Comparison of ENCODE assay signal across 22 cellular contexts in the genomic region with DNA sequence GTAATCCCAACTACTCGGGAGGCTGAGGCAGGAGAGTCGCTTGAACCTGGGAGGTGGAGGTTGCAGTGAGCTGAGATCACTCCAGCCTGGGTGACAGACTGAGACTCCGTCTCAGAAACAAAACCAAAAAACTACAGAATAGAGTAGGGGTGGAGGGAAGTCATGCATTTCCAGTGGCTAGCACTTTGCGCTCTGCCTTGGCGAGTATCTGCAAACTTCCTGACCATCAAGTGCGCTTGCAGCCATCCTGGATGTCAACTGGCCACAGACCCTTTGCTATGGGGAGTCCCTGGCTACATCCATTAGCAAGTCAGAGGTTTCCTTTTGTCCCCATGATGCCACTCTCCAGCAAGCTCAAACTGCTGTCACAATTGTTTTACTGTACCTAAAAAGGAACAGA. TPM values are rescaled to one million over a fixed set of nuclear protein-coding genes. Genes with fewer than 3 reads are reported as not detected.
DNase-seq lines count a peak whose midpoint lies in the region; ATAC-seq and TF ChIP-seq lines count a peak whose summit lies in the region.
"Had no signal": no experiment of that assay in that cellular context is flagged by ENCODE, and none has a peak within 500 bp of the region (broad histone marks: within the 10 kb centered on the region; RNA-seq: fewer than 3 reads in every experiment).

No MANE protein-coding gene starts in this region.

- no peaks in the 10 kb centered on the region for H3K27me3 ChIP-seq in CD4-positive, alpha-beta memory T cell (ENCODE audit: insufficient read depth, low read length)
- H3K27me3 ChIP-seq: foreskin keratinocyte, pancreas, sigmoid colon had no signal

- POLR2A ChIA-PET in CD4-positive, alpha-beta memory T cell (lab: Charles Lee; ENCODE audit: partially characterized antibody): interaction anchor here (1.1 to 1.5 kb wide), 3 partner anchors 31 to 142 kb away, joined by 4 read pairs; a partner anchor contains a TSS
- POLR2A ChIA-PET in activated CD8-positive, alpha-beta T cell treated with anti-CD3 and anti-CD28 coated beads for 36 hours (lab: Charles Lee): interaction anchor here (0.6 to 1.5 kb wide), 8 partner anchors 27 to 208 kb away, joined by 3 to 4 read pairs (median 3); no protein-coding TSS in a partner anchor

- peaks cover 33% of the 10 kb centered on the region for H3K36me3 ChIP-seq in CD4-positive, alpha-beta memory T cell (ENCODE audit: insufficient read depth, low read length)

- no peak for ATAC-seq in activated CD8-positive, alpha-beta T cell treated with anti-CD3 and anti-CD28 coated beads for 36 hours
- ATAC-seq in HG03469 (IDR thresholded peaks at IDR 0.05; ENCODE audit: unreplicated experiment): no peak
- no peak for ATAC-seq in GM18519 (IDR thresholded peaks at IDR 0.05; ENCODE audit: low FRiP score, unreplicated experiment)
- ATAC-seq: foreskin keratinocyte, pancreas, PC-3 had no signal

- CTCF ChIA-PET in CD4-positive, alpha-beta memory T cell (lab: Charles Lee; ENCODE audit: partially characterized antibody): interaction anchor here (1.2 kb wide), 1 partner anchor 239 kb away, joined by 3 read pairs; no protein-coding TSS in a partner anchor
- CTCF ChIA-PET in activated CD8-positive, alpha-beta T cell treated with anti-CD3 and anti-CD28 coated beads for 36 hours (lab: Charles Lee): interaction anchor here (1.2 to 1.7 kb wide), 2 partner anchors 239 to 339 kb away, joined by 3 to 4 read pairs; no protein-coding TSS in a partner anchor

- no peak for TF ChIP-seq CTCF in activated CD8-positive, alpha-beta T cell treated with anti-CD3 and anti-CD28 coated beads for 36 hours (IDR thresholded peaks at IDR 0.05)

- no peak for DNase-seq in T-helper 1 cell
- no peak for DNase-seq in CD4-positive, alpha-beta memory T cell
- DNase-seq in activated CD8-positive, alpha-beta T cell treated with anti-CD3 and anti-CD28 coated beads for 36 hours: peak; percentile 20
- peak; percentile 68 for DNase-seq in mesenteric fat pad (ENCODE audit: low spot score)
- no peak for DNase-seq in NCI-H1105 treated with DMSO at 0.1 percent for 48 hours (lab: John Stamatoyannopoulos, UW)
- DNase-seq: 8988T, activated B cell treated with CpG ODN at 0.5 μM for 24 hours, DMS 273 treated with DMSO at 0.1 percent for 48 hours, foreskin keratinocyte, hippocampal formation, kidney, NCI-H1417 treated with DMSO at 0.1 percent for 48 hours, NCI-H774, pancreas, PC-3, SIG-M5, sigmoid colon had no signal

- peaks cover 36% of the 10 kb centered on the region for H3K4me1 Mint-ChIP-seq in T-helper 1 cell treated with Interleukin-12 subunit alpha and Interleukin-12 subunit beta and Interleukin-4 antibody, amounts not matched to agents 30 μg/mL and 1 μg/mL, for 36 hours (ENCODE audit: low read depth)
- peaks cover 26 to 55% (median 32%) of the 10 kb centered on the region in 4 donors for H3K4me1 Mint-ChIP-seq in CD4-positive, alpha-beta memory T cell
- H3K4me1 Mint-ChIP-seq in activated CD8-positive, alpha-beta T cell treated with anti-CD3 and anti-CD28 coated beads for 36 hours (ENCODE audit: low read depth): peaks cover 60% of the 10 kb centered on the region

- peak overlapping the region; percentile 45 for H3K27ac ChIP-seq in CD4-positive, alpha-beta memory T cell (ENCODE audit: low read depth, low read length)
- H3K27ac ChIP-seq: foreskin keratinocyte, pancreas, sigmoid colon had no signal

- H3K4me1 ChIP-seq in CD4-positive, alpha-beta memory T cell (ENCODE audit: insufficient read depth, low read length): peaks cover 42% of the 10 kb centered on the region
- H3K4me1 ChIP-seq: foreskin keratinocyte had no signal

- H3K4me3 ChIP-seq in CD4-positive, alpha-beta memory T cell (ENCODE audit: low read length in 2 of 2): no peak overlapping the region
- H3K4me3 ChIP-seq: pancreas, sigmoid colon had no signal

- no peaks in the 10 kb centered on the region for H3K9me3 ChIP-seq in CD4-positive, alpha-beta memory T cell (ENCODE audit: control insufficient read depth in 1 of 2, low read length in 2 of 2)
- H3K9me3 ChIP-seq: pancreas, sigmoid colon had no signal

- intact Hi-C loops in CD4-positive, alpha-beta memory T cell (cut with micrococcal nuclease): loop anchor here (5.0 kb wide), 1 partner anchor 237 kb away; no protein-coding TSS in a partner anchor
- intact Hi-C loops in activated CD8-positive, alpha-beta T cell treated with anti-CD3 and anti-CD28 coated beads for 36 hours (cut with micrococcal nuclease): loop anchor here (5.0 kb wide), 1 partner anchor 37 kb away; no protein-coding TSS in a partner anchor

- peaks cover 48% of the 10 kb centered on the region for H3K36me3 Mint-ChIP-seq in T-helper 1 cell treated with Interleukin-12 subunit alpha and Interleukin-12 subunit beta and Interleukin-4 antibody, amounts not matched to agents 30 μg/mL and 1 μg/mL, for 36 hours (ENCODE audit: low read depth)
- peaks cover 37 to 61% of the 10 kb centered on the region in 2 donors for H3K36me3 Mint-ChIP-seq in CD4-positive, alpha-beta memory T cell
- H3K36me3 Mint-ChIP-seq in activated CD8-positive, alpha-beta T cell treated with anti-CD3 and anti-CD28 coated beads for 36 hours (ENCODE audit: low read depth): peaks cover 75% of the 10 kb centered on the region

- no peaks in the 10 kb centered on the region for H3K27me3 Mint-ChIP-seq in T-helper 1 cell treated with Interleukin-12 subunit alpha and Interleukin-12 subunit beta and Interleukin-4 antibody, amounts not matched to agents 30 μg/mL and 1 μg/mL, for 36 hours (ENCODE audit: low read depth)
- no peaks in the 10 kb centered on the region for H3K27me3 Mint-ChIP-seq in CD4-positive, alpha-beta memory T cell
- no peaks in the 10 kb centered on the region for H3K27me3 Mint-ChIP-seq in activated CD8-positive, alpha-beta T cell treated with anti-CD3 and anti-CD28 coated beads for 36 hours
- H3K27me3 Mint-ChIP-seq: activated B cell treated with CpG ODN at 0.5 μM for 24 hours, type B pancreatic cell had no signal

- no peaks in the 10 kb centered on the region for H3K9me3 Mint-ChIP-seq in T-helper 1 cell treated with Interleukin-12 subunit alpha and Interleukin-12 subunit beta and Interleukin-4 antibody, amounts not matched to agents 30 μg/mL and 1 μg/mL, for 36 hours
- peaks cover 0 to 5% (median 0%) of the 10 kb centered on the region in 8 donors for H3K9me3 Mint-ChIP-seq in CD4-positive, alpha-beta memory T cell
- no peaks in the 10 kb centered on the region for H3K9me3 Mint-ChIP-seq in activated CD8-positive, alpha-beta T cell treated with anti-CD3 and anti-CD28 coated beads for 36 hours
- H3K9me3 Mint-ChIP-seq: activated B cell treated with CpG ODN at 0.5 μM for 24 hours; dendritic cell treated with granulocyte-macrophage colony-stimulating factor and Interleukin-4, amounts not matched to agents 40 ng/mL and 50 ng/mL, for 4 days; type B pancreatic cell had no signal

- peak overlapping the region; percentile 91 for H3K27ac Mint-ChIP-seq in T-helper 1 cell treated with Interleukin-12 subunit alpha and Interleukin-12 subunit beta and Interleukin-4 antibody, amounts not matched to agents 30 μg/mL and 1 μg/mL, for 36 hours
- peak overlapping the region; percentile 85 to 97 (median 88) for H3K27ac Mint-ChIP-seq in CD4-positive, alpha-beta memory T cell
- H3K27ac Mint-ChIP-seq in activated CD8-positive, alpha-beta T cell treated with anti-CD3 and anti-CD28 coated beads for 36 hours: peak overlapping the region; percentile 95
- H3K27ac Mint-ChIP-seq: dendritic cell treated with granulocyte-macrophage colony-stimulating factor and Interleukin-4, amounts not matched to agents 40 ng/mL and 50 ng/mL, for 4 days; type B pancreatic cell had no signal

- peak overlapping the region; percentile 52 for H3K4me3 Mint-ChIP-seq in T-helper 1 cell treated with Interleukin-12 subunit alpha and Interleukin-12 subunit beta and Interleukin-4 antibody, amounts not matched to agents 30 μg/mL and 1 μg/mL, for 36 hours
- H3K4me3 Mint-ChIP-seq in CD4-positive, alpha-beta memory T cell: peak overlapping the region in 6 of 8 donors; percentile 57 to 76 (median 71)
- H3K4me3 Mint-ChIP-seq in activated CD8-positive, alpha-beta T cell treated with anti-CD3 and anti-CD28 coated beads for 36 hours: peak overlapping the region; percentile 53
- H3K4me3 Mint-ChIP-seq: activated B cell treated with CpG ODN at 0.5 μM for 24 hours; dendritic cell treated with granulocyte-macrophage colony-stimulating factor and Interleukin-4, amounts not matched to agents 40 ng/mL and 50 ng/mL, for 4 days; type B pancreatic cell had no signal

RNA-seq across cellular contexts. Expression of a gene that starts 42.3 kb away (rescaled TPM):
- total RNA-seq in CD4-positive, alpha-beta memory T cell: 10 to 100 TPM; 76.0 to 79.7 TPM
- 100 to 1,000 TPM in 1 of 2 donors, 10 to 100 TPM in 1; 81.9 to 105 TPM for polyA plus RNA-seq in CD4-positive, alpha-beta memory T cell
- total RNA-seq in activated CD8-positive, alpha-beta T cell treated with anti-CD3 and anti-CD28 coated beads for 36 hours: 10 to 100 TPM; 70.9 to 73.4 TPM
- 48.5 TPM for total RNA-seq in mesenteric fat pad

Comparison
In these comparisons a context has a peak if more than half of its experiments do, and no peak if none do; other contexts are left out.
1. DNase-seq: peak in activated CD8-positive, alpha-beta T cell treated with anti-CD3 and anti-CD28 coated beads for 36 hours (single experiment) and mesenteric fat pad (single experiment); none in T-helper 1 cell (0 of 5), CD4-positive, alpha-beta memory T cell (0 of 5) and NCI-H1105 treated with DMSO at 0.1 percent for 48 hours (single experiment).
2. Peak in every context shown above with its lines, with median percentiles within 50 percentile points of each other: H3K27ac Mint-ChIP-seq and H3K4me3 Mint-ChIP-seq.